In the genomic region with DNA sequence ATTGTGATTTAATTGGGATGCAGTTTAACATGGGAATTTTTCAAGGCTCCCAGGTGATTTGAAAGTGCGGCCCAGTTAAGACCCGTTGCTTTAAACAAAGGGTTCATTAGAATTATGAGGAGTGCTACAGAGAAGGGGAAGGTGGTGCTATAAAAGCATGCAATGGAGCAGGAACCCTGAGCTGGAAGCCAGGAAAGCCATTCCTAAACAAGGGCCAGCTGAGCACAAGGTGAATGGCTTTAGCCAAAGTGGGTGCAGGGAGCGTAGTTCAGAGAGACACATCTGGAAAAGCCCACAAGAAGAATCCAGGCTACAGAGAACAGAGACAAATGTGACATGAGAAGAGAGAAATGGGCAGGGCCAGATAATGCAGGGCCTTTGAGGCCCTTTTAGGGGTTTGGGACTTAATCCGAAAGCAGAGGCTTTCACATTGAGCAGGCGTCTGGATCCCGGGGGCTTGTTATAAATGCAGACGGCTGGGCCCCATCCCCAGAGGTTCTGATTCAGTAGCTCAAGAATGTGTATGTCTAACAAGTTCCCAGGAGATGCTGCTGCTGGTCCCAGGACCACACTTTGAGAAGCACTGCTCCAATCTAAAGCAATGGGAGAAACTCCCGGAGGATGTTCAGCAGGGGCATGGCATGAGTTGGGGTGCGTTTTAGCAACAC, we compare ENCODE assay signal across 19 cellular contexts.
"Had no signal": no experiment of that assay in that cellular context is flagged by ENCODE, and none has a peak within 500 bp of the region (broad histone marks: within the 10 kb centered on the region; RNA-seq: fewer than 3 reads in every experiment).

No MANE protein-coding gene starts in this region.

- H3K36me3 ChIP-seq: esophagus squamous epithelium, lower lobe of right lung, neutrophil, transverse colon had no signal

- H3K27ac ChIP-seq: esophagus squamous epithelium, lower lobe of right lung, neutrophil, transverse colon had no signal

- DNase-seq: activated B cell treated with CpG ODN at 0.5 μM for 24 hours; activated CD4-positive, alpha-beta T cell treated with anti-CD3 and anti-CD28 coated beads, Interleukin-2, amount 10 ng/mL, durations not matched to agents 24 days and 14 days; activated CD8-positive, alpha-beta memory T cell treated with anti-CD3 and anti-CD28 coated beads, Interleukin-2, amount 50 U/mL, for 48 hours; activated gamma-delta T cell; activated T-cell treated with anti-CD3 and anti-CD28 coated beads, Interleukin-2, amount 50 U/mL, for 72 hours; amniotic stem cell; cortex of kidney; effector CD4-positive, alpha-beta T cell; esophagus squamous epithelium; lower lobe of right lung; midbrain; small intestine; stimulated activated CD4-positive, alpha-beta T cell treated with anti-CD3 and anti-CD28 coated beads, Interleukin-4, amount 100 ng/mL, for 4 hours; stimulated activated CD8-positive, alpha-beta memory T cell treated with anti-CD3 and anti-CD28 coated beads, Interleukin-4, amount 100 ng/mL, for 48 hours; stimulated activated naive CD8-positive, alpha-beta T cell treated with anti-CD3 and anti-CD28 coated beads, Interleukin-15, Interleukin-2, amounts not matched to agents 100 U/mL and 50 U/mL, for 24 hours; transverse colon had no signal

- H3K9me3 ChIP-seq: esophagus squamous epithelium, lower lobe of right lung, neutrophil, transverse colon had no signal

- H3K27me3 ChIP-seq: esophagus squamous epithelium, neutrophil, transverse colon had no signal

- FAIRE-seq: endothelial cell of umbilical vein, small intestine had no signal

- H3K4me1 ChIP-seq: esophagus squamous epithelium, lower lobe of right lung, transverse colon had no signal

- H3K4me3 ChIP-seq: esophagus squamous epithelium, lower lobe of right lung, transverse colon had no signal

- ATAC-seq: activated naive CD4-positive, alpha-beta T cell treated with anti-CD3 and anti-CD28 coated beads, Interleukin-2, amount 50 U/mL, for 72 hours; activated T-cell treated with anti-CD3 and anti-CD28 coated beads, Interleukin-2, amount 50 U/mL, for 72 hours; lower lobe of right lung; stimulated activated naive CD8-positive, alpha-beta T cell treated with anti-CD3 and anti-CD28 coated beads, Interleukin-15, Interleukin-2, amounts not matched to agents 100 U/mL and 50 U/mL, for 24 hours had no signal
